8 cellular contexts compared by ENCODE assay signal in genomic region chr22:37566903-37567798, GRCh38. TPM values are rescaled to one million over a fixed set of nuclear protein-coding genes. Genes with fewer than 3 reads are reported as not detected.
DNase-seq lines count a peak whose midpoint lies in the region; ATAC-seq, FAIRE-seq and TF ChIP-seq lines count a peak whose summit lies in the region.

No MANE protein-coding gene starts in this region.

- no peaks in the 10 kb centered on the region for H3K36me3 Mint-ChIP-seq in CD8-positive, alpha-beta T cell

- CTCF ChIA-PET in CD8-positive, alpha-beta T cell (lab: Charles Lee): interaction anchor here (0.6 to 15.7 kb wide), 48 partner anchors 8 to 425 kb away, joined by 3 to 540 read pairs (median 4); partner anchors contain the start of genes GGA1, LGALS2, MFNG and RAC2

- intact Hi-C loops in CD8-positive, alpha-beta T cell (cut with DNase I, micrococcal nuclease): loop anchor here (1.0 to 10.0 kb wide), 9 partner anchors 25 to 785 kb away; partner anchors contain the start of genes GGA1 (in 1 of the 2) and MFNG (in 1 of the 2)

- POLR2A ChIA-PET in CD8-positive, alpha-beta T cell (lab: Charles Lee): interaction anchor here (0.6 to 3.3 kb wide), 17 partner anchors 8 to 325 kb away, joined by 3 to 32 read pairs (median 4); partner anchors contain the start of genes GGA1 and LGALS2

- FAIRE-seq in bronchial epithelial cell (lab: Jason Lieb, UNC): peak; percentile 93

- TF ChIP-seq CTCF in CD8-positive, alpha-beta T cell (IDR thresholded peaks at IDR 0.05): peak; percentile 93
- peak; percentile 99 for TF ChIP-seq CTCF in bronchial epithelial cell (IDR thresholded peaks at IDR 0.05; ENCODE audit: insufficient read depth, low read length, severe bottlenecking)

- peaks cover 24% of the 10 kb centered on the region for H3K4me1 ChIP-seq in CD8-positive, alpha-beta T cell (ENCODE audit: insufficient read depth, low read length)

- DNase-seq in CD8-positive, alpha-beta T cell: peak; percentile 77 to 97 (median 87)
- peak; percentile 50 for DNase-seq in NCI-H1105 treated with DMSO at 0.1 percent for 48 hours (lab: John Stamatoyannopoulos, UW)
- DNase-seq in activated CD4-positive, CD25-positive, alpha-beta regulatory T cell (lab: John Stamatoyannopoulos, UW): peak; percentile 76 to 89 (median 85)
- peak; percentile 76 for DNase-seq in bronchial epithelial cell (ENCODE audit: low read depth)
- peak; percentile 50 for DNase-seq in kidney glomerular epithelial cell (lab: John Stamatoyannopoulos, UW)
- peak; percentile 79 for DNase-seq in stimulated activated CD4-positive, alpha-beta T cell treated with anti-CD3 and anti-CD28 coated beads, Interleukin-2, amount 100 ng/mL, for 4 hours (ENCODE audit: low read depth)
- no peak for DNase-seq in putamen (ENCODE audit: low spot score)

- H3K27ac Mint-ChIP-seq in CD8-positive, alpha-beta T cell: peak overlapping the region; percentile 66

- H3K27me3 Mint-ChIP-seq in CD8-positive, alpha-beta T cell (ENCODE audit: low read depth): peaks cover 15% of the 10 kb centered on the region

- no peaks in the 10 kb centered on the region for H3K9me3 ChIP-seq in CD8-positive, alpha-beta T cell (ENCODE audit: low read length)

- H3K9me3 Mint-ChIP-seq in CD8-positive, alpha-beta T cell: no peaks in the 10 kb centered on the region

- H3K4me3 ChIP-seq in CD8-positive, alpha-beta T cell (ENCODE audit: low read depth, low read length): peak overlapping the region; percentile 9
- no peak overlapping the region for H3K4me3 ChIP-seq in bronchial epithelial cell (ENCODE audit: low read depth, low read length)

- peaks cover 25% of the 10 kb centered on the region for H3K4me1 Mint-ChIP-seq in CD8-positive, alpha-beta T cell (ENCODE audit: low read depth)

- peaks cover under 1% of the 10 kb centered on the region for H3K27me3 ChIP-seq in CD8-positive, alpha-beta T cell (ENCODE audit: insufficient read depth, low read length)
- no peaks in the 10 kb centered on the region for H3K27me3 ChIP-seq in bronchial epithelial cell (ENCODE audit: control insufficient read depth, insufficient read depth, low read length)

- H3K4me3 Mint-ChIP-seq in CD8-positive, alpha-beta T cell: peak overlapping the region; percentile 75

- ATAC-seq in CD8-positive, alpha-beta T cell: peak; percentile 85
- peak; percentile 64 for ATAC-seq in GM21423 (IDR thresholded peaks at IDR 0.05; ENCODE audit: unreplicated experiment)

- H3K36me3 ChIP-seq in CD8-positive, alpha-beta T cell (ENCODE audit: insufficient read depth, low read length): no peaks in the 10 kb centered on the region
- peaks cover 19% of the 10 kb centered on the region for H3K36me3 ChIP-seq in bronchial epithelial cell (ENCODE audit: control insufficient read depth, insufficient read depth, low read length)

- no peak overlapping the region for H3K27ac ChIP-seq in CD8-positive, alpha-beta T cell (ENCODE audit: low read depth, low read length)

RNA-seq across cellular contexts. Expression of gene CDC42EP1, which starts 6.9 kb away (rescaled TPM):
- total RNA-seq in CD8-positive, alpha-beta T cell: not detected
- 5.8 and 11.0 TPM in 2 replicates for total RNA-seq in bronchial epithelial cell

RNA-seq across cellular contexts. Expression of gene LGALS2, which starts 12.7 kb away (rescaled TPM):
- not detected for total RNA-seq in CD8-positive, alpha-beta T cell
- not detected in 2 replicates for total RNA-seq in bronchial epithelial cell

RNA-seq across cellular contexts. Expression of gene GGA1, which starts 41.5 kb away (rescaled TPM):
- total RNA-seq in CD8-positive, alpha-beta T cell: 10 to 100 TPM; 66.0 to 69.1 TPM
- 36.1 and 41.5 TPM in 2 replicates for total RNA-seq in bronchial epithelial cell

RNA-seq across cellular contexts. Expression of gene CARD10, which starts 47.9 kb away (rescaled TPM):
- total RNA-seq in CD8-positive, alpha-beta T cell: under 1 TPM in 1 of 2 experiments, not detected in 1; 0.19 TPM
- total RNA-seq in bronchial epithelial cell: 8.1 and 14.2 TPM in 2 replicates
